9 cellular contexts compared by ENCODE assay signal in genomic region chr7:6015917-6016652, GRCh38. TPM values are rescaled to one million over a fixed set of nuclear protein-coding genes. Genes with fewer than 3 reads are reported as not detected.
A peak's percentile ranks its signal among the peaks of the same experiment; 100 is the strongest.
DNase-seq lines count a peak whose midpoint lies in the region; TF ChIP-seq lines count a peak whose summit lies in the region.
"Had no signal": no experiment of that assay in that cellular context is flagged by ENCODE, and none has a peak within 500 bp of the region (broad histone marks: within the 10 kb centered on the region; RNA-seq: fewer than 3 reads in every experiment).

No MANE protein-coding gene starts in this region.

- H3K4me1 ChIP-seq in cardiac muscle cell (ENCODE audit: low read depth) = no peaks in the 10 kb centered on the region
- peaks cover 13 to 45% (median 29%) of the 10 kb centered on the region in 4 donors for H3K4me1 ChIP-seq in stomach
- H3K4me1 ChIP-seq in Peyer's patch = peaks cover 0 to 13% (median 0%) of the 10 kb centered on the region in 4 donors
- H3K4me1 ChIP-seq: ascending aorta had no signal

- H3K27me3 Mint-ChIP-seq in HFFc6 (ENCODE audit: insufficient read depth) = peaks cover 3% of the 10 kb centered on the region; the same call in 1 of the 2 replicates
- H3K27me3 Mint-ChIP-seq in T-helper 2 cell treated with Interferon-gamma antibody and Interleukin-4, amounts not matched to agents 5 μg/mL and 100 μg/mL, for 36 hours (ENCODE audit: low read depth) = no peaks in the 10 kb centered on the region

- DNase-seq in AG09309 (ENCODE audit: low read depth) = peak; percentile 98
- peak; percentile 52 for DNase-seq in HFFc6
- no peak for DNase-seq in T-helper 2 cell treated with Interferon-gamma antibody and Interleukin-4, amounts not matched to agents 5 μg/mL and 100 μg/mL, for 36 hours (ENCODE audit: low spot score)
- peak in 1 of 2 donors; percentile 96 for DNase-seq in cardiac muscle cell (ENCODE audit: low read depth in 1 of 2, low spot score in 1 of 2)
- peak; percentile 78 for DNase-seq in stomach
- no peak for DNase-seq in activated gamma-delta T cell (lab: John Stamatoyannopoulos, UW)
- no peak for DNase-seq in HT-29 (ENCODE audit: low spot score)
- DNase-seq in Peyer's patch = no peak

- H3K27ac ChIP-seq in cardiac muscle cell (peak overlapping the region; percentile 56), stomach (peak overlapping the region in 4 of 5 donors; percentile 22 to 74 (median 40)), Peyer's patch (peak overlapping the region in 1 of 4 donors; percentile 23)
- H3K27ac ChIP-seq: ascending aorta had no signal

- intact Hi-C loops in stomach (cut with DNase I; ENCODE audit: low total_unique reads) = no loop called here

- peaks cover 27% of the 10 kb centered on the region for H3K4me1 Mint-ChIP-seq in HFFc6 (ENCODE audit: low read depth)
- H3K4me1 Mint-ChIP-seq in T-helper 2 cell treated with Interferon-gamma antibody and Interleukin-4, amounts not matched to agents 5 μg/mL and 100 μg/mL, for 36 hours (ENCODE audit: low read depth) = peaks cover 15% of the 10 kb centered on the region

- H3K4me3 Mint-ChIP-seq in HFFc6 = no peak overlapping the region
- no peak overlapping the region for H3K4me3 Mint-ChIP-seq in T-helper 2 cell treated with Interferon-gamma antibody and Interleukin-4, amounts not matched to agents 5 μg/mL and 100 μg/mL, for 36 hours

- TF ChIP-seq CTCF in AG09309 (IDR thresholded peaks at IDR 0.05; ENCODE audit: control insufficient read depth, insufficient read depth, low read depth, low read length, missing control alignments) (no peak), HFFc6 (IDR thresholded peaks at IDR 0.05) (no peak), cardiac muscle cell (IDR thresholded peaks at IDR 0.05; ENCODE audit: low read depth, low read length) (no peak), stomach (IDR thresholded peaks at IDR 0.05) (no peak), Peyer's patch (IDR thresholded peaks at IDR 0.05) (no peak)

- peaks cover 38% of the 10 kb centered on the region for H3K36me3 Mint-ChIP-seq in HFFc6 (ENCODE audit: low read depth)
- peaks cover 48% of the 10 kb centered on the region for H3K36me3 Mint-ChIP-seq in T-helper 2 cell treated with Interferon-gamma antibody and Interleukin-4, amounts not matched to agents 5 μg/mL and 100 μg/mL, for 36 hours (ENCODE audit: low read depth)

- H3K9me3 ChIP-seq in cardiac muscle cell (ENCODE audit: low read depth) (no peaks in the 10 kb centered on the region), stomach (no peaks in the 10 kb centered on the region), Peyer's patch (no peaks in the 10 kb centered on the region)
- H3K9me3 ChIP-seq: ascending aorta had no signal

- TF ChIP-seq POLR2A in stomach (IDR thresholded peaks at IDR 0.05) (no peak), Peyer's patch (IDR thresholded peaks at IDR 0.05) (no peak)

- H3K4me3 ChIP-seq in AG09309 (ENCODE audit: control insufficient read depth, low read depth, low read length) (no peak overlapping the region), cardiac muscle cell (no peak overlapping the region), stomach (no peak overlapping the region), Peyer's patch (no peak overlapping the region)
- H3K4me3 ChIP-seq: ascending aorta had no signal

- peak overlapping the region; percentile 55 for H3K27ac Mint-ChIP-seq in HFFc6
- H3K27ac Mint-ChIP-seq in T-helper 2 cell treated with Interferon-gamma antibody and Interleukin-4, amounts not matched to agents 5 μg/mL and 100 μg/mL, for 36 hours = peak overlapping the region; percentile 15

- H3K36me3 ChIP-seq in cardiac muscle cell (peaks cover 26% of the 10 kb centered on the region), stomach (peaks cover 28 to 65% (median 64%) of the 10 kb centered on the region in 4 donors), Peyer's patch (peaks cover 0 to 58% (median 0%) of the 10 kb centered on the region in 3 donors)

- H3K9me3 Mint-ChIP-seq in HFFc6 = no peaks in the 10 kb centered on the region
- H3K9me3 Mint-ChIP-seq in T-helper 2 cell treated with Interferon-gamma antibody and Interleukin-4, amounts not matched to agents 5 μg/mL and 100 μg/mL, for 36 hours = no peaks in the 10 kb centered on the region

- WGBS in stomach, 5 donors = 61 to 76% (median 65%) methylated on average over 8 of the region's 8 CpGs

- H3K27me3 ChIP-seq in cardiac muscle cell (no peaks in the 10 kb centered on the region), stomach (no peaks in the 10 kb centered on the region), Peyer's patch (no peaks in the 10 kb centered on the region)
- H3K27me3 ChIP-seq: ascending aorta had no signal

- TF ChIP-seq EP300 in stomach (IDR thresholded peaks at IDR 0.05) = no peak

RNA-seq across cellular contexts. Expression of gene AIMP2, which starts 7.0 kb away (rescaled TPM):
- total RNA-seq in HFFc6 (2021; fragmentation: NEBNext Ultra II Directional; extraction: Animal tissue kit (Norgen Biotek cat#: 25700)) = 10 to 100 TPM; 36.2 to 47.2 (median 42.9) TPM
- total RNA-seq in cardiac muscle cell (44.3 and 66.5 TPM in 2 replicates), stomach (100 to 1,000 TPM in 1 of 5 donors, 10 to 100 TPM in 3, not detected in 1; 18.9 to 111 (median 23.2) TPM), Peyer's patch (100 to 1,000 TPM in 1 of 4 donors, 10 to 100 TPM in 3; 13.2 to 103 (median 59.0) TPM)
- polyA plus RNA-seq in cardiac muscle cell (46.8 and 75.0 TPM in 2 replicates), stomach (10 to 100 TPM; 19.2 to 36.1 (median 19.3) TPM)
- 98.3 and 116 TPM in 2 replicates for total RNA-seq in HT-29 (2014; rRNA removed; shearing (Covaris generic))

RNA-seq across cellular contexts. Expression of gene PMS2, which starts 7.2 kb away (rescaled TPM):
- total RNA-seq in HFFc6 (2021; fragmentation: NEBNext Ultra II Directional; extraction: Animal tissue kit (Norgen Biotek cat#: 25700)) = 10 to 100 TPM; 12.1 to 13.4 (median 12.8) TPM
- 13.0 and 15.1 TPM in 2 replicates for total RNA-seq in cardiac muscle cell
- 7.4 and 14.9 TPM in 2 replicates for polyA plus RNA-seq in cardiac muscle cell
- 10 to 100 TPM in 3 of 5 donors, 1 to 10 TPM in 2; 2.9 to 16.0 (median 11.0) TPM for total RNA-seq in stomach
- 1 to 10 TPM; 3.7 to 4.4 (median 4.0) TPM for polyA plus RNA-seq in stomach
- total RNA-seq in HT-29 (2014; rRNA removed; shearing (Covaris generic)) = 9.8 and 13.1 TPM in 2 replicates
- total RNA-seq in Peyer's patch = 10 to 100 TPM in 3 of 4 donors, 1 to 10 TPM in 1; 9.6 to 27.2 (median 14.4) TPM

RNA-seq across cellular contexts. Expression of gene ANKRD61, which starts 15.1 kb away (rescaled TPM):
- under 1 TPM in 4 of 6 experiments, not detected in 2; 0.17 to 0.24 (median 0.19) TPM for total RNA-seq in HFFc6 (2021; fragmentation: NEBNext Ultra II Directional; extraction: Animal tissue kit (Norgen Biotek cat#: 25700))
- total RNA-seq in cardiac muscle cell = 0.11 and 0.15 TPM in 2 replicates
- 1.9 TPM in 1 of 2 replicates, not detected in the other for polyA plus RNA-seq in cardiac muscle cell
- 1 to 10 TPM in 2 of 5 donors, not detected in 3; 1.3 to 4.1 TPM for total RNA-seq in stomach
- not detected for polyA plus RNA-seq in stomach
- total RNA-seq in HT-29 (2014; rRNA removed; shearing (Covaris generic)) = not detected in 2 replicates
- not detected for total RNA-seq in Peyer's patch
- total RNA-seq: ascending aorta had no signal

RNA-seq across cellular contexts. Expression of gene EIF2AK1, which starts 42.9 kb away (rescaled TPM):
- total RNA-seq in HFFc6 (2021; fragmentation: NEBNext Ultra II Directional; extraction: Animal tissue kit (Norgen Biotek cat#: 25700)) = 100 to 1,000 TPM in 4 of 6 experiments, 10 to 100 TPM in 2; 90.4 to 103 (median 101) TPM
- 162 and 173 TPM in 2 replicates for total RNA-seq in cardiac muscle cell
- polyA plus RNA-seq in cardiac muscle cell = 57.8 and 100 TPM in 2 replicates
- 1,000 to 10,000 TPM in 1 of 5 donors, 100 to 1,000 TPM in 2, 10 to 100 TPM in 2; 77.2 to 1,118 (median 202) TPM for total RNA-seq in stomach
- polyA plus RNA-seq in stomach = 10 to 100 TPM; 34.4 to 65.4 (median 37.3) TPM
- total RNA-seq in HT-29 (2014; rRNA removed; shearing (Covaris generic)) = 324 and 358 TPM in 2 replicates
- total RNA-seq in Peyer's patch = 100 to 1,000 TPM; 186 to 404 (median 238) TPM

RNA-seq across cellular contexts. Expression of gene RSPH10B, which starts 45.6 kb away (rescaled TPM):
- under 1 TPM in 1 of 6 experiments, not detected in 5; 0.24 TPM for total RNA-seq in HFFc6 (2021; fragmentation: NEBNext Ultra II Directional; extraction: Animal tissue kit (Norgen Biotek cat#: 25700))
- total RNA-seq in cardiac muscle cell = 0.14 and 1.3 TPM in 2 replicates
- polyA plus RNA-seq in cardiac muscle cell = not detected in 2 replicates
- not detected for total RNA-seq in stomach
- under 1 TPM in 1 of 3 donors, not detected in 2; 0.08 TPM for polyA plus RNA-seq in stomach
- total RNA-seq in HT-29 (2014; rRNA removed; shearing (Covaris generic)) = 4.4 TPM in 1 of 2 replicates, not detected in the other
- 1 to 10 TPM in 1 of 4 donors, not detected in 3; 3.1 TPM for total RNA-seq in Peyer's patch
- total RNA-seq: ascending aorta had no signal

Comparison
In these comparisons a context has a peak if more than half of its experiments do, and no peak if none do; other contexts are left out.
1. DNase-seq: peak in AG09309 (single experiment), HFFc6 (single experiment) and stomach (single experiment); none in T-helper 2 cell treated with Interferon-gamma antibody and Interleukin-4, amounts not matched to agents 5 μg/mL and 100 μg/mL, for 36 hours (single experiment), activated gamma-delta T cell (single experiment), HT-29 (single experiment) and Peyer's patch (0 of 3).